ENCODE assay signal across 18 cellular contexts in genomic region chr17:57524790-57525543, GRCh38.
DNase-seq lines count a peak whose midpoint lies in the region; ATAC-seq, FAIRE-seq and TF ChIP-seq lines count a peak whose summit lies in the region.
"Had no signal": no experiment of that assay in that cellular context is flagged by ENCODE, and none has a peak within 500 bp of the region (broad histone marks: within the 10 kb centered on the region; RNA-seq: fewer than 3 reads in every experiment).

No MANE protein-coding gene starts in this region.

- H3K79me2 ChIP-seq in H1 (ENCODE audit: control insufficient read depth in 1 of 2, insufficient read depth in 2 of 2, low read length in 2 of 2), result peaks cover 0 to 7% of the 10 kb centered on the region in 2 experiments; a peak in 1 of 4 replicates

- H3K4me3 Mint-ChIP-seq in T-helper 1 cell treated with Interleukin-12 subunit alpha and Interleukin-12 subunit beta and Interleukin-4 antibody, amounts not matched to agents 30 μg/mL and 1 μg/mL, for 36 hours, result no peak overlapping the region

- no peak for TF ChIP-seq EP300 in H1 (IDR thresholded peaks at IDR 0.05; ENCODE audit: borderline replicate concordance in 1 of 2, low read depth in 2 of 2, low read length in 2 of 2)

- peak overlapping the region; percentile 73 for H3K27ac Mint-ChIP-seq in T-helper 1 cell treated with Interleukin-12 subunit alpha and Interleukin-12 subunit beta and Interleukin-4 antibody, amounts not matched to agents 30 μg/mL and 1 μg/mL, for 36 hours

- H4K5ac ChIP-seq in H1 (ENCODE audit: insufficient read length, low read depth, low read length), result no peak overlapping the region

- no peaks in the 10 kb centered on the region for H3K27me3 ChIP-seq in H1 (replicated peaks in 1 of 4; ENCODE audit: control insufficient read depth in 3 of 4, extremely low read depth in 1 of 4, insufficient read depth in 3 of 4, low read length in 3 of 4)
- H3K27me3 ChIP-seq: foreskin keratinocyte, pancreas had no signal

- CTCF ChIA-PET in H1 (lab: Charles Lee; ENCODE audit: partially characterized antibody), result interaction anchor here (0.7 to 1.5 kb wide), 5 partner anchors 25 to 752 kb away, joined by 3 to 5 read pairs (median 5); no protein-coding TSS in a partner anchor

- no peak for TF ChIP-seq CTCF in H1 (IDR thresholded peaks at IDR 0.05; ENCODE audit: control extremely low read depth in 1 of 3, insufficient read depth in 1 of 3, low read depth in 1 of 3, low read length in 3 of 3)

- peak overlapping the region; percentile 85; the same call in 1 of the 2 replicates for H2BK15ac ChIP-seq in H1 (ENCODE audit: low read length)

- H3K23ac ChIP-seq in H1 (ENCODE audit: insufficient read length), result no peak overlapping the region

- no peaks in the 10 kb centered on the region for H3K23me2 ChIP-seq in H1 (ENCODE audit: low read depth, low read length)

- H4K91ac ChIP-seq in H1 (replicated peaks; ENCODE audit: insufficient read length, low read length), result no peak overlapping the region

- no peak overlapping the region for H2AK5ac ChIP-seq in H1 (ENCODE audit: low read depth, low read length)

- no peak overlapping the region for H3K9ac ChIP-seq in H1 (replicated peaks in 1 of 4; ENCODE audit: extremely low read depth in 1 of 4, low read depth in 3 of 4, low read length in 3 of 4)

- POLR2A ChIA-PET in H1 (lab: Charles Lee; ENCODE audit: partially characterized antibody), result no interaction called here

- DNase-seq in T-helper 1 cell (no peak), NCI-H526 treated with DMSO at 0.1 percent for 48 hours (lab: John Stamatoyannopoulos, UW) (peak; percentile 90), H1 (ENCODE audit: low read depth in 1 of 2, low spot score in 2 of 2) (no peak), dermis blood vessel endothelial cell (no peak), kidney tubule cell (ENCODE audit: low spot score) (no peak)
- no peak for DNase-seq in stimulated activated naive CD8-positive, alpha-beta T cell treated with anti-CD3 and anti-CD28 coated beads, Interleukin-15, Interleukin-2, amounts not matched to agents 100 U/mL and 50 U/mL, for 24 hours
- DNase-seq: activated CD4-positive, alpha-beta T cell treated with anti-CD3 and anti-CD28 coated beads for 1 hour; activated naive CD4-positive, alpha-beta T cell treated with anti-CD3 and anti-CD28 coated beads, Interleukin-2, amount 50 U/mL, for 16 hours; foreskin keratinocyte; left ventricle myocardium inferior; NCI-H2171 treated with DMSO at 0.1 percent for 48 hours; pancreas; SIG-M5; stimulated activated CD4-positive, alpha-beta T cell treated with anti-CD3 and anti-CD28 coated beads, Interleukin-4, amount 100 ng/mL, for 4 hours had no signal

- H3K4me2 ChIP-seq in H1 (ENCODE audit: insufficient read depth in 1 of 2, low read depth in 2 of 2, low read length in 2 of 2), result no peak overlapping the region

- H3K9me3 Mint-ChIP-seq in T-helper 1 cell treated with Interleukin-12 subunit alpha and Interleukin-12 subunit beta and Interleukin-4 antibody, amounts not matched to agents 30 μg/mL and 1 μg/mL, for 36 hours, result no peaks in the 10 kb centered on the region

- no peak for FAIRE-seq in H1 (lab: Jason Lieb, UNC)
- FAIRE-seq: G401.6, K562, pancreas had no signal

- H2AFZ ChIP-seq in H1 (ENCODE audit: low read length), result no peak overlapping the region

- no peak overlapping the region for H2BK120ac ChIP-seq in H1 (replicated peaks; ENCODE audit: low read depth, low read length)

- peaks cover 0 to 3% of the 10 kb centered on the region in 2 experiments for H4K20me1 ChIP-seq in H1 (replicated peaks in 1 of 2; ENCODE audit: control insufficient read depth in 1 of 2, insufficient read depth in 2 of 2, low read length in 2 of 2)

- no peak overlapping the region for H4K8ac ChIP-seq in H1 (ENCODE audit: extremely low read depth, insufficient read depth, low read length)

- peaks cover 4% of the 10 kb centered on the region; the same call in 1 of the 2 replicates for H3K79me1 ChIP-seq in H1 (ENCODE audit: low read depth, low read length)

- ATAC-seq in stimulated activated naive CD8-positive, alpha-beta T cell treated with anti-CD3 and anti-CD28 coated beads, Interleukin-15, Interleukin-2, amounts not matched to agents 100 U/mL and 50 U/mL, for 24 hours, result peak; percentile 68
- no peak for ATAC-seq in GM21528 (IDR thresholded peaks at IDR 0.05; ENCODE audit: low FRiP score, unreplicated experiment)
- ATAC-seq: K562 had no signal

- H3K4ac ChIP-seq in H1 (replicated peaks; ENCODE audit: insufficient read length, low read depth, low read length), result no peak overlapping the region

- WGBS in H1 (ENCODE audit: extremely low coverage in 1 of 2, insufficient coverage in 1 of 2, insufficient read length in 1 of 2, insufficient replicate concordance in 2 of 2, low coverage in 1 of 2, low lambda C conversion rate in 2 of 2, missing lambda C conversion rate in 1 of 2), 2 experiments, result 77% methylated on average over 4 of the region's 4 CpGs; no CpG with 5 or more reads in 1 of the 2 experiments

- no peak for TF ChIP-seq RAD21 in H1 (IDR thresholded peaks at IDR 0.05 in 1 of 2, conservative IDR thresholded peaks at IDR 0.05 in 1 of 2; ENCODE audit: low read depth in 2 of 2, low read length in 2 of 2)

- H2BK20ac ChIP-seq in H1 (ENCODE audit: low read length), result no peak overlapping the region

- no peaks in the 10 kb centered on the region for H3K9me3 ChIP-seq in H1 (ENCODE audit: insufficient read depth in 2 of 2, low read depth in 1 of 2, low read length in 1 of 2)
- H3K9me3 ChIP-seq: left ventricle myocardium inferior, pancreas had no signal

- no peak overlapping the region for H3K27ac ChIP-seq in H1 (ENCODE audit: low read depth, low read length)
- H3K27ac ChIP-seq: foreskin keratinocyte had no signal

- no peak overlapping the region for H3K4me3 ChIP-seq in H1 (ENCODE audit: extremely low read depth in 1 of 4, insufficient read depth in 2 of 4, low read depth in 3 of 4, low read length in 4 of 4)
- H3K4me3 ChIP-seq: K562, left ventricle myocardium inferior, pancreas had no signal

- no peak for TF ChIP-seq POLR2A in H1 (IDR thresholded peaks at IDR 0.05; ENCODE audit: control extremely low read depth in 1 of 2, low read depth in 2 of 2, low read length in 2 of 2)

- H3K4me1 Mint-ChIP-seq in T-helper 1 cell treated with Interleukin-12 subunit alpha and Interleukin-12 subunit beta and Interleukin-4 antibody, amounts not matched to agents 30 μg/mL and 1 μg/mL, for 36 hours (ENCODE audit: low read depth), result peaks cover 26% of the 10 kb centered on the region

- H3K36me3 ChIP-seq in H1 (ENCODE audit: control insufficient read depth in 2 of 4, insufficient read depth in 4 of 4, low read length in 3 of 4), result no peaks in the 10 kb centered on the region
- H3K36me3 ChIP-seq: left ventricle myocardium inferior, pancreas had no signal

- H3K56ac ChIP-seq in H1 (replicated peaks; ENCODE audit: insufficient read length, low read depth, low read length), result no peak overlapping the region

- H3K36me3 Mint-ChIP-seq in T-helper 1 cell treated with Interleukin-12 subunit alpha and Interleukin-12 subunit beta and Interleukin-4 antibody, amounts not matched to agents 30 μg/mL and 1 μg/mL, for 36 hours (ENCODE audit: low read depth), result peaks cover 13% of the 10 kb centered on the region

- H3K4me1 ChIP-seq in H1 (replicated peaks in 1 of 4; ENCODE audit: control insufficient read depth in 3 of 4, insufficient read depth in 4 of 4, low read length in 3 of 4), result peaks cover 10 to 27% (median 19%) of the 10 kb centered on the region in 4 experiments
- H3K4me1 ChIP-seq: pancreas had no signal

- H3K14ac ChIP-seq in H1 (ENCODE audit: insufficient read length), result no peak overlapping the region

- no peaks in the 10 kb centered on the region for H3K27me3 Mint-ChIP-seq in T-helper 1 cell treated with Interleukin-12 subunit alpha and Interleukin-12 subunit beta and Interleukin-4 antibody, amounts not matched to agents 30 μg/mL and 1 μg/mL, for 36 hours (ENCODE audit: low read depth)

- H3K18ac ChIP-seq in H1 (ENCODE audit: extremely low read depth, low read length), result no peak overlapping the region

- H2BK12ac ChIP-seq in H1 (ENCODE audit: low read depth, low read length), result no peak overlapping the region

- H2BK5ac ChIP-seq in H1 (ENCODE audit: low read depth, low read length), result 0 out of 2 replicates have a peak overlapping the region, but pooled peaks have one; percentile 13

TF ChIP-seq in H1, 55 proteins besides CTCF, POLR2A, EP300 and RAD21:
- TF ChIP-seq SIX5 (IDR thresholded peaks at IDR 0.05; ENCODE audit: low read depth, low read length), result no peak
- TF ChIP-seq POU5F1 (IDR thresholded peaks at IDR 0.05; ENCODE audit: low read depth, low read length), result no peak
- TF ChIP-seq JUN (IDR thresholded peaks at IDR 0.05; ENCODE audit: low read depth, low read length), result no peak
- TF ChIP-seq SP4 (IDR thresholded peaks at IDR 0.05; ENCODE audit: low read length), result no peak
- TF ChIP-seq SAP30 (IDR thresholded peaks at IDR 0.05; ENCODE audit: insufficient read depth, insufficient replicate concordance, low read length), result no peak
- no peak for TF ChIP-seq RXRA (IDR thresholded peaks at IDR 0.05; ENCODE audit: insufficient read depth, low read depth, low read length)
- TF ChIP-seq ATF2 (IDR thresholded peaks at IDR 0.05; ENCODE audit: low read length), result no peak
- no peak for TF ChIP-seq GABPA (IDR thresholded peaks at IDR 0.05; ENCODE audit: borderline replicate concordance, insufficient read depth, low read length)
- TF ChIP-seq KDM4A (IDR thresholded peaks at IDR 0.05; ENCODE audit: low read depth, low read length, severe bottlenecking), result no peak
- no peak for TF ChIP-seq ZNF274 (IDR thresholded peaks at IDR 0.05; ENCODE audit: borderline replicate concordance, extremely low read depth, low read length)
- no peak for TF ChIP-seq RNF2 (IDR thresholded peaks at IDR 0.05; ENCODE audit: borderline replicate concordance, low read depth, low read length, missing control alignments, poor library complexity, severe bottlenecking)
- TF ChIP-seq PHF8 (conservative IDR thresholded peaks at IDR 0.05; ENCODE audit: low read depth, low read length), result no peak
- TF ChIP-seq TEAD4 (IDR thresholded peaks at IDR 0.05; ENCODE audit: low read depth, low read length), result no peak
- no peak for TF ChIP-seq RFX5 (IDR thresholded peaks at IDR 0.05; ENCODE audit: borderline replicate concordance, low read depth, low read length)
- TF ChIP-seq TAF1 (IDR thresholded peaks at IDR 0.05; ENCODE audit: low read depth, low read length), result no peak
